In the genomic region with DNA sequence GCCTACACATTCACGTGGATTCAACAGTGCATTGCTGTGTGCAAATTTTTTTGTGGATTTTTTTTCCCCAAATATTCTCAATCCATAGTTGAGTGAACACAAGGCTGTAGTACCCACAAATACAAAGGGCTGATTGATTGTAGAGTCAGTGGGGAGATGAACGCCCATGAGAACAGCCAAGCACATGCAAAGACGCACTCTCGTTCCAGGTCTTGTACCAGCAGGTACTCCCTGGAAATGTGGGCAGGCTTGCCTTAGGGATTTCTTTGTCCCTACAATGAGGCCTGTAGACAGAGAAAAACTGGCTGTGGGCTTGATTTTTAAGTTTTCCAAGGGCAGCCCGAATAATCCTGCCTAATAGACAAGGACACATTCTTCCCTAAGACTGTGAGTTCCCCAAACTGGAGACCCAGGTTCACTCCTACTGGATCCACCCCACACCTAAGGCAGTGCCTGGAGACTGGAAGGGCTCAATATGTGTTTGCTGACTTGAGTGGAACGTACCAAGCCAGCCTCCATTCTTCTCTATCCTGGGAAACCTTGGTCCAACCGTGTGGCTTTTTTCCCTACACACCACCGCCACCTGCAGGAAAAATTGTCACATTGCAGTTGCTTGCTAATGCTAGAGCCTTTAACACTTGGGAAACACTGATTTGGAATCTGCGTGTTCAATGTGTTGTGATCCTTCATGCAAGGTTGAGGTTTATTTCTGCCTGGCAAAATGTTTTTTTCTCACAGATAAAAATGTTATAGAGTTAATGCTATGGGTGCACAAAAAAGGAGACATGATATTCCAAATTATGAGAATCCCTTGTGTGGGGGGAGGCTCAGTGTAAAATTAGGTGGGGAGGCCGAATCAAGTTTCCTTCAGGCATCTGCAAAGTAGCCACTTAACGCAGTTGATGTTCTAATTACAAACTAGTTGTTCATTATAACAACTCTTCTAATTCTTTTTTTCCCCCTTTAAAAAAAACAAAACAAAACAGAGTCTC, we compare ENCODE assay signal across 8 cellular contexts. TPM values are rescaled to one million over a fixed set of nuclear protein-coding genes. Genes with fewer than 3 reads are reported as not detected.
DNase-seq lines count a peak whose midpoint lies in the region; ATAC-seq and TF ChIP-seq lines count a peak whose summit lies in the region.

No MANE protein-coding gene starts in this region.

- H3K27me3 ChIP-seq in A673 (replicated peaks; ENCODE audit: insufficient read depth, low read depth, low read length, poor library complexity), result no peaks in the 10 kb centered on the region
- H3K27me3 ChIP-seq in NT2/D1 (ENCODE audit: insufficient read depth, insufficient read length), result no peaks in the 10 kb centered on the region
- H3K27me3 ChIP-seq in thoracic aorta (replicated peaks; ENCODE audit: insufficient read depth), result no peaks in the 10 kb centered on the region

- H3K4me1 ChIP-seq in A673 (ENCODE audit: insufficient read depth, low read length, poor library complexity, severe bottlenecking), result peaks cover 4% of the 10 kb centered on the region
- H3K4me1 ChIP-seq in NT2/D1 (ENCODE audit: insufficient read depth, insufficient read length), result no peaks in the 10 kb centered on the region
- H3K4me1 ChIP-seq in thoracic aorta (ENCODE audit: control insufficient read depth in 1 of 2, low read depth in 2 of 2), result no peaks in the 10 kb centered on the region

- ATAC-seq in thoracic aorta (ENCODE audit: insufficient number of reproducible peaks, low FRiP score, low read depth) (no peak), GM21717 (IDR thresholded peaks at IDR 0.05; ENCODE audit: unreplicated experiment) (no peak)

- H3K36me3 ChIP-seq in A673 (ENCODE audit: insufficient read depth, low read length, poor library complexity, severe bottlenecking) (no peaks in the 10 kb centered on the region), NT2/D1 (ENCODE audit: insufficient read depth, insufficient read length, low read length) (no peaks in the 10 kb centered on the region), thoracic aorta (no peaks in the 10 kb centered on the region)

- intact Hi-C loops in A673 (cut with micrococcal nuclease; ENCODE audit: unreplicated experiment), result loop anchor here (1.0 to 5.0 kb wide), 7 partner anchors 87 to 754 kb away; no protein-coding TSS in a partner anchor

- in situ Hi-C loops in KBM-7 (cut with MboI; ENCODE audit: low pct_unique_long_range_greater_than_20kb, low sequenced_read_pairs), result loop anchor here (25.0 kb wide), 1 partner anchor 476 kb away; no protein-coding TSS in a partner anchor

- H3K27ac ChIP-seq in A673 (ENCODE audit: low read depth, low read length, poor library complexity, severe bottlenecking), result no peak overlapping the region
- no peak overlapping the region for H3K27ac ChIP-seq in caudate nucleus (ENCODE audit: low read depth, low read length)
- H3K27ac ChIP-seq in thoracic aorta, result no peak overlapping the region

- H3K4me3 ChIP-seq in A673 (ENCODE audit: low read depth, low read length, poor library complexity, severe bottlenecking) (no peak overlapping the region), NT2/D1 (ENCODE audit: insufficient read length, low read depth) (no peak overlapping the region), thoracic aorta (no peak overlapping the region)

- CTCF ChIA-PET in A673 (lab: Charles Lee), result interaction anchor here (0.5 kb wide), 1 partner anchor 410 kb away, joined by 3 read pairs; no protein-coding TSS in a partner anchor
- CTCF ChIA-PET in GM10248 (lab: Yijun Ruan, JAX), result interaction anchor here (0.9 to 1.8 kb wide), 7 partner anchors 9 to 615 kb away, joined by 3 to 15 read pairs (median 6); no protein-coding TSS in a partner anchor

- TF ChIP-seq CTCF in A673 (conservative IDR thresholded peaks at IDR 0.05; ENCODE audit: low read depth, low read length), result peak; percentile 91
- TF ChIP-seq CTCF in GM10248 (IDR thresholded peaks at IDR 0.05; ENCODE audit: control extremely low read depth, extremely low read depth, low read depth, missing control alignments), result peak; percentile 80
- peak; percentile 72 for TF ChIP-seq CTCF in thoracic aorta (IDR thresholded peaks at IDR 0.05)

- DNase-seq in A673 (ENCODE audit: low spot score), result peak; percentile 87
- DNase-seq in GM10248 (ENCODE audit: extremely low spot score), result peak; percentile 44
- peak; percentile 65 for DNase-seq in KBM-7
- peak; percentile 84 for DNase-seq in NT2/D1 (ENCODE audit: low read depth, low spot score)
- DNase-seq in caudate nucleus (lab: John Stamatoyannopoulos, UW), result peak in 59 of 61 donors; percentile 1 to 82 (median 45)
- DNase-seq in kidney tubule cell (ENCODE audit: low spot score), result peak; percentile 63
- DNase-seq in thoracic aorta (ENCODE audit: low spot score), result no peak

- BruUV-seq in A673 (replicated peaks; lab: Mats Ljungman, UMichigan), result no TSS peak

- no peak overlapping the region for H3K9ac ChIP-seq in NT2/D1 (ENCODE audit: insufficient read length, low read depth)

- no peaks in the 10 kb centered on the region for H3K9me3 ChIP-seq in A673 (ENCODE audit: low read depth, low read length, poor library complexity, severe bottlenecking)
- H3K9me3 ChIP-seq in NT2/D1 (ENCODE audit: insufficient read depth, low read length), result no peaks in the 10 kb centered on the region
- no peaks in the 10 kb centered on the region for H3K9me3 ChIP-seq in thoracic aorta

- POLR2A ChIA-PET in A673 (lab: Charles Lee; ENCODE audit: low non-redundant PET), result no interaction called here
- POLR2A ChIA-PET in GM10248 (lab: Yijun Ruan, JAX), result no interaction called here

RNA-seq across cellular contexts. Expression of a gene that starts 49.3 kb away (rescaled TPM):
- not detected in 2 replicates for total RNA-seq in A673 (2021)
- not detected for total RNA-seq in thoracic aorta
